In genomic region chr15:57376695-57377477, GRCh38 we compare ENCODE assay signal across 1 cellular context.
A peak's percentile ranks its signal among the peaks of the same experiment; 100 is the strongest.
TF ChIP-seq lines count a peak whose summit lies in the region.

No MANE protein-coding gene starts in this region.

TF ChIP-seq in HepG2, 621 proteins besides CTCF, POLR2A, EP300 and RAD21 (continued from another document and continues in another):
- TF ChIP-seq TEAD2 (CRISPR knock-in tag; IDR thresholded peaks at IDR 0.05) (no peak), ZNF577 (CRISPR knock-in tag; IDR thresholded peaks at IDR 0.05; ENCODE audit: borderline replicate concordance, low read depth) (no peak), ZSCAN29 (CRISPR knock-in tag; conservative IDR thresholded peaks at IDR 0.05) (peak; percentile 19; the same call in 1 of the 2 replicates), ESRRA (CRISPR knock-in tag; IDR thresholded peaks at IDR 0.05; ENCODE audit: low read depth) (no peak), PHB2 (IDR thresholded peaks at IDR 0.05; ENCODE audit: partially characterized antibody) (no peak), ZNF7 (CRISPR knock-in tag; IDR thresholded peaks at IDR 0.05) (no peak), KMT2B (CRISPR knock-in tag; IDR thresholded peaks at IDR 0.05) (peak; percentile 44; the same call in 1 of the 2 replicates), NR2F1 (CRISPR knock-in tag; IDR thresholded peaks at IDR 0.05) (no peak), ZNF746 (CRISPR knock-in tag; IDR thresholded peaks at IDR 0.05) (0 out of 2 replicates have a peak, but pooled peaks have one; percentile 12), GPBP1L1 (CRISPR knock-in tag; IDR thresholded peaks at IDR 0.05) (no peak), NFKB2 (CRISPR knock-in tag; IDR thresholded peaks at IDR 0.05; ENCODE audit: borderline replicate concordance) (peak; percentile 52; the same call in 1 of the 2 replicates), ZIK1 (CRISPR knock-in tag; IDR thresholded peaks at IDR 0.05; ENCODE audit: borderline replicate concordance, low read depth) (no peak), EEA1 (CRISPR knock-in tag; IDR thresholded peaks at IDR 0.05; ENCODE audit: borderline replicate concordance) (no peak), REXO4 (CRISPR knock-in tag; IDR thresholded peaks at IDR 0.05; ENCODE audit: borderline replicate concordance) (no peak), ZNF782 (CRISPR knock-in tag; IDR thresholded peaks at IDR 0.05; ENCODE audit: borderline replicate concordance) (0 out of 2 replicates have a peak, but pooled peaks have one; percentile 48), FOXA3 (CRISPR knock-in tag; IDR thresholded peaks at IDR 0.05) (no peak), ZNF143 (CRISPR knock-in tag; IDR thresholded peaks at IDR 0.05) (no peak), TBX3 (IDR thresholded peaks at IDR 0.05; ENCODE audit: borderline replicate concordance) (no peak), ZKSCAN8 (CRISPR knock-in tag; IDR thresholded peaks at IDR 0.05; ENCODE audit: borderline replicate concordance) (no peak), THAP7 (CRISPR knock-in tag; IDR thresholded peaks at IDR 0.05) (peak; percentile 90), AKNA (CRISPR knock-in tag; IDR thresholded peaks at IDR 0.05; ENCODE audit: borderline replicate concordance) (no peak), NFE2 (CRISPR knock-in tag; IDR thresholded peaks at IDR 0.05) (no peak), ZBTB46 (CRISPR knock-in tag; IDR thresholded peaks at IDR 0.05; ENCODE audit: borderline replicate concordance) (no peak), ZSCAN9 (CRISPR knock-in tag; IDR thresholded peaks at IDR 0.05; ENCODE audit: borderline replicate concordance) (no peak), KIAA2018 (CRISPR knock-in tag; IDR thresholded peaks at IDR 0.05; ENCODE audit: borderline replicate concordance) (no peak), ZNF512 (CRISPR knock-in tag; IDR thresholded peaks at IDR 0.05) (no peak), IRF9 (CRISPR knock-in tag; IDR thresholded peaks at IDR 0.05; ENCODE audit: borderline replicate concordance) (peak; percentile 35; the same call in 1 of the 2 replicates), ZNF20 (CRISPR knock-in tag; IDR thresholded peaks at IDR 0.05) (no peak), ZZZ3 (CRISPR knock-in tag; IDR thresholded peaks at IDR 0.05; ENCODE audit: borderline replicate concordance) (no peak), NRL (CRISPR knock-in tag; IDR thresholded peaks at IDR 0.05; ENCODE audit: borderline replicate concordance) (no peak), ZNF263 (CRISPR knock-in tag; IDR thresholded peaks at IDR 0.05) (peak; percentile 60), ISL2 (CRISPR knock-in tag; IDR thresholded peaks at IDR 0.05) (no peak; the same call in 1 of the 2 replicates), BORCS8-MEF2B (CRISPR knock-in tag; IDR thresholded peaks at IDR 0.05) (peak; percentile 40; the same call in 1 of the 2 replicates), KDM6A (CRISPR knock-in tag; IDR thresholded peaks at IDR 0.05; ENCODE audit: low read depth) (no peak), GTF3A (CRISPR knock-in tag; conservative IDR thresholded peaks at IDR 0.05) (no peak), HOMEZ (CRISPR knock-in tag; IDR thresholded peaks at IDR 0.05; ENCODE audit: low read depth) (no peak)
